Comparison of ENCODE assay signal across 31 cellular contexts in the genomic region with DNA sequence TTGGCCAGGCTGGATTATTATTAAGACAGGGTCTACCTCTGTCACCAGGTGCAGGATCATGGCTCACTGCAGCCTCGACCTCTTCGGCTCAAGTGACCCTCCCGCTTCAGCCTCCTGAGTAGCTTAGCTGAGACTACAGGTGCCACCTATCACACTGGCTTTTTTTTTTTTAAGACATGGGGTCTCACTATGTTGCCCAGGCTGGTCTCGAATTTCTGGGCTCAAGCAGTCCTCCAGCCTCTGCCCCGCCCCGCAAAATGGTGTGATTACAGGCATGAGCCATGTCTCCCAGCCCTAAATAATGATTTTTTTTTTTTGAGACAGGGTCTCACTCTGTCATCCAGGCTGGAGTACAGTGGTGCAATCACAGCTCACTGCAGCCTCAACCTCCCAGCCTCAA. TPM values are rescaled to one million over a fixed set of nuclear protein-coding genes. Genes with fewer than 3 reads are reported as not detected.
"Had no signal": no experiment of that assay in that cellular context is flagged by ENCODE, and none has a peak within 500 bp of the region (broad histone marks: within the 10 kb centered on the region; RNA-seq: fewer than 3 reads in every experiment).

No MANE protein-coding gene starts in this region.

- H3K27me3 ChIP-seq: brain microvascular endothelial cell had no signal

- H3K27ac Mint-ChIP-seq: activated CD8-positive, alpha-beta memory T cell treated with anti-CD3 and anti-CD28 coated beads, Interleukin-2, amount 10 ng/mL, durations not matched to agents 7 days and 5 days; activated CD8-positive, alpha-beta T cell treated with anti-CD3 and anti-CD28 coated beads, Interleukin-2, amount 10 ng/mL, durations not matched to agents 7 days and 5 days; activated naive CD4-positive, alpha-beta T cell treated with anti-CD3 and anti-CD28 coated beads, Interleukin-2, amount 10 ng/mL, durations not matched to agents 7 days and 5 days; activated naive CD4-positive, alpha-beta T cell treated with anti-CD3 and anti-CD28 coated beads, Interleukin-2, amount 50 U/mL, for 72 hours; activated naive CD8-positive, alpha-beta T cell treated with anti-CD3 and anti-CD28 coated beads, Interleukin-2, amount 10 ng/mL, durations not matched to agents 7 days and 5 days; effector memory CD8-positive, alpha-beta T cell had no signal

- H3K4me3 Mint-ChIP-seq: activated CD8-positive, alpha-beta memory T cell treated with anti-CD3 and anti-CD28 coated beads, Interleukin-2, amount 10 ng/mL, durations not matched to agents 7 days and 5 days; activated CD8-positive, alpha-beta T cell treated with anti-CD3 and anti-CD28 coated beads, Interleukin-2, amount 10 ng/mL, durations not matched to agents 7 days and 5 days; activated naive CD4-positive, alpha-beta T cell treated with anti-CD3 and anti-CD28 coated beads, Interleukin-2, amount 10 ng/mL, durations not matched to agents 7 days and 5 days; activated naive CD8-positive, alpha-beta T cell treated with anti-CD3 and anti-CD28 coated beads, Interleukin-2, amount 10 ng/mL, durations not matched to agents 7 days and 5 days; central memory CD8-positive, alpha-beta T cell had no signal

- H3K4me2 ChIP-seq: hepatocyte had no signal

- ATAC-seq: activated CD8-positive, alpha-beta memory T cell treated with anti-CD3 and anti-CD28 coated beads, Interleukin-2, amount 10 ng/mL, durations not matched to agents 7 days and 5 days; activated CD8-positive, alpha-beta T cell treated with anti-CD3 and anti-CD28 coated beads, Interleukin-2, amount 10 ng/mL, durations not matched to agents 7 days and 5 days; activated naive CD4-positive, alpha-beta T cell treated with anti-CD3 and anti-CD28 coated beads, Interleukin-2, amount 50 U/mL, for 72 hours; effector memory CD8-positive, alpha-beta T cell; gastroesophageal sphincter; heart right ventricle had no signal

- H2AFZ ChIP-seq: hepatocyte had no signal

- H3K27me3 Mint-ChIP-seq: central memory CD8-positive, alpha-beta T cell; effector memory CD8-positive, alpha-beta T cell had no signal

- DNase-seq: activated CD4-positive, alpha-beta T cell treated with anti-CD3 and anti-CD28 coated beads for 1 hour; activated CD4-positive, alpha-beta T cell treated with anti-CD3 and anti-CD28 coated beads for 4 hours; activated CD4-positive, alpha-beta T cell treated with anti-CD3 and anti-CD28 coated beads, Interleukin-2, amount 50 U/mL, for 1 hour; activated CD4-positive, alpha-beta T cell treated with anti-CD3 and anti-CD28 coated beads, Interleukin-2, amount 50 U/mL, for 48 hours; activated CD8-positive, alpha-beta memory T cell treated with anti-CD3 and anti-CD28 coated beads, Interleukin-2, amount 10 ng/mL, durations not matched to agents 7 days and 5 days; activated CD8-positive, alpha-beta memory T cell treated with anti-CD3 and anti-CD28 coated beads, Interleukin-2, amount 50 U/mL, for 4 hours; activated CD8-positive, alpha-beta T cell treated with anti-CD3 and anti-CD28 coated beads, Interleukin-2, amount 10 ng/mL, durations not matched to agents 7 days and 5 days; activated gamma-delta T cell; activated naive CD4-positive, alpha-beta T cell; activated naive CD4-positive, alpha-beta T cell treated with anti-CD3 and anti-CD28 coated beads, Interleukin-2, amount 10 ng/mL, durations not matched to agents 7 days and 5 days; activated naive CD8-positive, alpha-beta T cell treated with anti-CD3 and anti-CD28 coated beads, Interleukin-2, amount 10 ng/mL, durations not matched to agents 7 days and 5 days; activated T-cell treated with anti-CD3 and anti-CD28 coated beads, Interleukin-2, amount 50 U/mL, for 1 hour; activated T-cell treated with anti-CD3 and anti-CD28 coated beads, Interleukin-2, amount 50 U/mL, for 48 hours; amniotic stem cell; anterior cingulate cortex; brain microvascular endothelial cell; dermis blood vessel endothelial cell; effector CD4-positive, alpha-beta T cell; effector memory CD8-positive, alpha-beta T cell; esophagus squamous epithelium; foreskin melanocyte; heart right ventricle; T-helper 2 cell had no signal

- H3K9me3 Mint-ChIP-seq: activated naive CD4-positive, alpha-beta T cell treated with anti-CD3 and anti-CD28 coated beads, Interleukin-2, amount 10 ng/mL, durations not matched to agents 7 days and 5 days; activated naive CD4-positive, alpha-beta T cell treated with anti-CD3 and anti-CD28 coated beads, Interleukin-2, amount 50 U/mL, for 72 hours; activated naive CD8-positive, alpha-beta T cell treated with anti-CD3 and anti-CD28 coated beads, Interleukin-2, amount 10 ng/mL, durations not matched to agents 7 days and 5 days; central memory CD8-positive, alpha-beta T cell; effector memory CD8-positive, alpha-beta T cell had no signal

- H3K4me3 ChIP-seq: coronary artery, esophagus squamous epithelium, gastroesophageal sphincter, heart right ventricle, hepatocyte had no signal

- H3K27ac ChIP-seq: brain microvascular endothelial cell, coronary artery, epithelial cell of prostate, esophagus squamous epithelium, gastroesophageal sphincter, heart right ventricle, hepatocyte had no signal

- H3K9me3 ChIP-seq: esophagus squamous epithelium, gastroesophageal sphincter, heart right ventricle had no signal

RNA-seq across cellular contexts. Expression of gene RTN4RL1, which starts 22.5 kb away (rescaled TPM):
- total RNA-seq: endothelial cell of umbilical vein, glomerular endothelial cell had no signal
